Comparison of ENCODE assay signal across 8 cellular contexts in the genomic region with DNA sequence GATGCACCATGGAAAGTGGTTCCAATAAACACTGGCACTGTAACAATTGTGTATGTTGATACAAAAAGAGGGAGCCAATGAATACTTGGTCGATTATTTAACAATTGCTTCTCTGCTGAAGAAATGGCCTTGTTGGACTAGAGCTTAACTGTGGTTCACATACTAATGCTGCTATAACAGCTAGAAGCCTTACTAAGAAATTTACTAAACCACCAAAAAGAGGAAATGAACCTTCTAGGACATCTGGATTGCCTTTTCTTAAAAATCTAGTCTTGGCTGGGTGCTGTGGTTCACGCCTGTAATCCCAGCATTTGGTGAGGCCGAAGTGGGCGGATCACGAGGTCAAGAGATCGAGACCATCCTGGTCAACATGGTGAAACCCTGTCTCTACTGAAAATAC. TPM values are rescaled to one million over a fixed set of nuclear protein-coding genes. Genes with fewer than 3 reads are reported as not detected.
DNase-seq lines count a peak whose midpoint lies in the region; ATAC-seq lines count a peak whose summit lies in the region.
"Not testable (repeated sequence)": the region's sequence is repeated elsewhere in the genome, so short reads cannot be mapped to it uniquely, and the experiment has no call there.

No MANE protein-coding gene starts in this region.

- not testable (repeated sequence) for DNase-seq in Right ventricle myocardium inferior (ENCODE audit: missing footprints); stimulated activated naive B cell treated with anti-CD40 and anti-IgM and Interleukin-4, amounts not matched to agents 10 μg/mL and 1 μg/mL and 100 μg/mL, for 72 hours

- not testable (repeated sequence) for H3K27ac Mint-ChIP-seq in stimulated activated naive B cell treated with anti-CD40 and anti-IgM and Interleukin-4, amounts not matched to agents 10 μg/mL and 1 μg/mL and 100 μg/mL, for 72 hours

- intact Hi-C loops in Right ventricle myocardium inferior (cut with DNase I), result not testable (repeated sequence)

- H3K27me3 Mint-ChIP-seq in stimulated activated naive B cell treated with anti-CD40 and anti-IgM and Interleukin-4, amounts not matched to agents 10 μg/mL and 1 μg/mL and 100 μg/mL, for 72 hours, result not testable (repeated sequence)

- not testable (repeated sequence) for H3K4me3 Mint-ChIP-seq in stimulated activated naive B cell treated with anti-CD40 and anti-IgM and Interleukin-4, amounts not matched to agents 10 μg/mL and 1 μg/mL and 100 μg/mL, for 72 hours

- ATAC-seq in GM18519 (IDR thresholded peaks at IDR 0.05; ENCODE audit: low FRiP score, unreplicated experiment), result peak; percentile 65
- peak; percentile 94 for ATAC-seq in GM19351 (IDR thresholded peaks at IDR 0.05; ENCODE audit: unreplicated experiment)
- peak; percentile 73 for ATAC-seq in GM21515 (IDR thresholded peaks at IDR 0.05; ENCODE audit: unreplicated experiment)
- peak; percentile 87 for ATAC-seq in HG02678 (IDR thresholded peaks at IDR 0.05; ENCODE audit: unreplicated experiment)
- ATAC-seq in HG03039 (IDR thresholded peaks at IDR 0.05; ENCODE audit: unreplicated experiment), result peak; percentile 67
- peak; percentile 87 for ATAC-seq in HG03432 (IDR thresholded peaks at IDR 0.05; ENCODE audit: unreplicated experiment)
- ATAC-seq in Right ventricle myocardium inferior, result peak; percentile 44
- peak; percentile 95 to 96 for ATAC-seq in stimulated activated naive B cell treated with anti-CD40 and anti-IgM and Interleukin-4, amounts not matched to agents 10 μg/mL and 1 μg/mL and 100 μg/mL, for 72 hours (replicated peaks)

- H3K4me1 Mint-ChIP-seq in stimulated activated naive B cell treated with anti-CD40 and anti-IgM and Interleukin-4, amounts not matched to agents 10 μg/mL and 1 μg/mL and 100 μg/mL, for 72 hours, result not testable (repeated sequence)

- H3K9me3 Mint-ChIP-seq in stimulated activated naive B cell treated with anti-CD40 and anti-IgM and Interleukin-4, amounts not matched to agents 10 μg/mL and 1 μg/mL and 100 μg/mL, for 72 hours, result not testable (repeated sequence)

- not testable (repeated sequence) for H3K36me3 Mint-ChIP-seq in stimulated activated naive B cell treated with anti-CD40 and anti-IgM and Interleukin-4, amounts not matched to agents 10 μg/mL and 1 μg/mL and 100 μg/mL, for 72 hours

RNA-seq across cellular contexts. Expression of a gene that starts 42.0 kb away (rescaled TPM):
- 16.5 TPM for total RNA-seq in Right ventricle myocardium inferior

Comparison
In these comparisons a context has a peak if more than half of its experiments do, and no peak if none do; other contexts are left out.
1. ATAC-seq: peak in every context shown above with its lines; median percentile 96 in stimulated activated naive B cell treated with anti-CD40 and anti-IgM and Interleukin-4, amounts not matched to agents 10 μg/mL and 1 μg/mL and 100 μg/mL, for 72 hours; 94 in GM19351; 87 in HG02678; 87 in HG03432; 73 in GM21515; 67 in HG03039; 65 in GM18519; 44 in Right ventricle myocardium inferior.